Comparison of ENCODE assay signal across 10 cellular contexts in the genomic region with DNA sequence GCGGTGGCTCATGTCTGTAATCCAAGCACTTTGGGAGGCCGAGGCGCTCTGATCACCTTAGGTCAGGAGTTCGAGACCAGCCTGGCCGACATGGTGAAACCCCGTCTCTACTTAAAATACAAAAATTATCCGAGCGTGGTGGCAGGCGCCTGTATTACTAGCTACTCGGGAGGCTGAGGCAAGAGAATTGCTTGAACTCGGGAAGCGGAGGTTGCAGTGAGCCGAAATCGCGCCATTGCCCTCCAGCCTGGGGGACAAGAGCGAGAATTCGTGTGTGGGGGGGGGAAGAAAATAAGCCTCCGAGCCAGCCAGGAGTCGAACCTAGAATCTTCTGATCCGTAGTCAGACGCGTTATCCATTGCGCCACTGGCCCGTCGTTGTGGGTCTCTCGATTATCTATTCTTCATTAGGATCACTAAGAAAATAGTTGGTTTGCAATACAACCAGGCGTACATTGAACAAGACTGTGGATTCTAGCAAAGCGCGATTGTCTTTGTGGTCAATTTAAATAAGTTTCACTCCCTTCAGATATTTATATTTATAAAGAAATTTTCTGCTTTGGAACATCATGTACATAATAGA. TPM values are rescaled to one million over a fixed set of nuclear protein-coding genes. Genes with fewer than 3 reads are reported as not detected.
DNase-seq lines count a peak whose midpoint lies in the region; ATAC-seq and TF ChIP-seq lines count a peak whose summit lies in the region.
"Had no signal": no experiment of that assay in that cellular context is flagged by ENCODE, and none has a peak within 500 bp of the region (broad histone marks: within the 10 kb centered on the region; RNA-seq: fewer than 3 reads in every experiment).

No MANE protein-coding gene starts in this region.

- peak overlapping the region; percentile 48 for H3K4me3 ChIP-seq in HFF-Myc (replicated peaks; ENCODE audit: low read depth, low read length)
- H3K4me3 ChIP-seq in iPS-18a (ENCODE audit: low read length) = peak overlapping the region; percentile 80
- H3K4me3 ChIP-seq in uterus = no peak overlapping the region

- no peak overlapping the region for H3K27ac ChIP-seq in iPS-18a (ENCODE audit: low read length)
- no peak overlapping the region for H3K27ac ChIP-seq in uterus

- no peaks in the 10 kb centered on the region for H3K4me1 ChIP-seq in iPS-18a (ENCODE audit: control insufficient read depth, low read depth, low read length)
- H3K4me1 ChIP-seq in uterus = no peaks in the 10 kb centered on the region

- in situ Hi-C loops in Caki2 (cut with HindIII; ENCODE audit: low pct_unique_long_range_greater_than_20kb, low sequenced_read_pairs) = no loop called here

- peak overlapping the region; percentile 79 for H3K4me3 Mint-ChIP-seq in activated naive CD8-positive, alpha-beta T cell treated with anti-CD3 and anti-CD28 coated beads, Interleukin-2, amount 10 ng/mL, durations not matched to agents 7 days and 5 days

- H3K9me3 Mint-ChIP-seq in activated naive CD8-positive, alpha-beta T cell treated with anti-CD3 and anti-CD28 coated beads, Interleukin-2, amount 10 ng/mL, durations not matched to agents 7 days and 5 days = peaks cover 10% of the 10 kb centered on the region

- ATAC-seq in activated naive CD8-positive, alpha-beta T cell treated with anti-CD3 and anti-CD28 coated beads, Interleukin-2, amount 10 ng/mL, durations not matched to agents 7 days and 5 days (ENCODE audit: low read depth) = no peak

- TF ChIP-seq CTCF in HFF-Myc (IDR thresholded peaks at IDR 0.05; ENCODE audit: low read depth, low read length, missing control alignments) = no peak
- TF ChIP-seq CTCF in uterus (IDR thresholded peaks at IDR 0.05) = no peak

- intact Hi-C loops in uterus (cut with DNase I; ENCODE audit: low total_unique reads) = no loop called here

- peak overlapping the region; percentile 17 for H3K9ac ChIP-seq in iPS-18a (ENCODE audit: low read length)

- no peaks in the 10 kb centered on the region for H3K9me3 ChIP-seq in iPS-18a (ENCODE audit: control insufficient read depth, low read depth, low read length)
- H3K9me3 ChIP-seq in uterus = no peaks in the 10 kb centered on the region

- no peaks in the 10 kb centered on the region for H3K36me3 Mint-ChIP-seq in activated naive CD8-positive, alpha-beta T cell treated with anti-CD3 and anti-CD28 coated beads, Interleukin-2, amount 10 ng/mL, durations not matched to agents 7 days and 5 days

- H3K36me3 ChIP-seq in iPS-18a (ENCODE audit: control insufficient read depth, low read depth, low read length) (no peaks in the 10 kb centered on the region), uterus (no peaks in the 10 kb centered on the region)

- no peak for TF ChIP-seq POLR2A in uterus (IDR thresholded peaks at IDR 0.05)

- POLR2A ChIA-PET in activated naive CD8-positive, alpha-beta T cell treated with anti-CD3 and anti-CD28 coated beads, Interleukin-2, amount 10 ng/mL, durations not matched to agents 7 days and 5 days (lab: Charles Lee) = no interaction called here

- peaks cover 14% of the 10 kb centered on the region for H3K4me1 Mint-ChIP-seq in activated naive CD8-positive, alpha-beta T cell treated with anti-CD3 and anti-CD28 coated beads, Interleukin-2, amount 10 ng/mL, durations not matched to agents 7 days and 5 days

- H3K27me3 ChIP-seq in iPS-18a (ENCODE audit: control insufficient read depth, insufficient read depth, low read length) (no peaks in the 10 kb centered on the region), uterus (peaks cover 3 to 25% of the 10 kb centered on the region in 2 donors)

- H3K27me3 Mint-ChIP-seq in activated naive CD8-positive, alpha-beta T cell treated with anti-CD3 and anti-CD28 coated beads, Interleukin-2, amount 10 ng/mL, durations not matched to agents 7 days and 5 days = peaks cover 36% of the 10 kb centered on the region

- H3K27ac Mint-ChIP-seq in activated naive CD8-positive, alpha-beta T cell treated with anti-CD3 and anti-CD28 coated beads, Interleukin-2, amount 10 ng/mL, durations not matched to agents 7 days and 5 days = no peak overlapping the region

- peak; percentile 46 for DNase-seq in Caki2 (ENCODE audit: low read depth)
- DNase-seq in HFF-Myc (ENCODE audit: extremely low read depth, low read depth) = no peak
- no peak for DNase-seq in activated naive CD8-positive, alpha-beta T cell treated with anti-CD3 and anti-CD28 coated beads, Interleukin-2, amount 10 ng/mL, durations not matched to agents 7 days and 5 days
- DNase-seq in NCI-H1436 treated with DMSO at 0.1 percent for 48 hours (lab: John Stamatoyannopoulos, UW) = no peak
- no peak for DNase-seq in DMS79 (lab: John Stamatoyannopoulos, UW)
- DNase-seq in NOMO-1 (lab: John Stamatoyannopoulos, UW; ENCODE audit: unreplicated experiment in 2 of 2) = no peak
- no peak for DNase-seq in uterus
- DNase-seq: activated effector memory CD4-positive, alpha-beta T cell treated with Interleukin-2 at 50 U/mL for 16 hours; posterior cingulate gyrus had no signal

RNA-seq across cellular contexts. Expression of a gene that starts 33.9 kb away (rescaled TPM):
- total RNA-seq in Caki2 (2014; rRNA removed; shearing (Covaris generic); ENCODE audit: low replicate concordance) = 10.7 and 14.3 TPM in 2 replicates
- total RNA-seq in activated naive CD8-positive, alpha-beta T cell treated with anti-CD3 and anti-CD28 coated beads, Interleukin-2, amount 10 ng/mL, durations not matched to agents 7 days and 5 days = 1 to 10 TPM in 1 of 2 experiments, under 1 TPM in 1; 0.86 to 1.4 TPM
- under 1 TPM in 1 of 4 donors, not detected in 3; 0.88 TPM for total RNA-seq in uterus

Comparison
In these comparisons a context has a peak if more than half of its experiments do, and no peak if none do; other contexts are left out.
1. H3K4me3 ChIP-seq: peak in HFF-Myc (single experiment) and iPS-18a (single experiment); none in uterus (0 of 2).